ENCODE assay signal across 1 cellular context in genomic region chr7:138527746-138528223, GRCh38.
A peak's percentile ranks its signal among the peaks of the same experiment; 100 is the strongest.
TF ChIP-seq lines count a peak whose summit lies in the region.

No MANE protein-coding gene starts in this region.

TF ChIP-seq in HEK293, 187 proteins besides CTCF, POLR2A, EP300 and RAD21 (continued from another document):
- TF ChIP-seq ZNF148 (tag by site-specific recombination; IDR thresholded peaks at IDR 0.05; ENCODE audit: borderline replicate concordance) (0 out of 2 replicates have a peak, but pooled peaks have one; percentile 63), ZNF692 (tag by site-specific recombination; IDR thresholded peaks at IDR 0.05) (no peak), ZNF580 (tag by site-specific recombination; IDR thresholded peaks at IDR 0.05) (no peak), ZSCAN30 (tag by site-specific recombination; IDR thresholded peaks at IDR 0.05) (0 out of 2 replicates have a peak, but pooled peaks have one; percentile 24), ZNF626 (tag by site-specific recombination; IDR thresholded peaks at IDR 0.05) (peak; percentile 98), ZNF266 (tag by site-specific recombination; IDR thresholded peaks at IDR 0.05; ENCODE audit: low read depth) (no peak), ZNF843 (tag by site-specific recombination; IDR thresholded peaks at IDR 0.05) (no peak), ZNF433 (tag by site-specific recombination; IDR thresholded peaks at IDR 0.05; ENCODE audit: low read depth) (no peak), ZNF221 (tag by site-specific recombination; IDR thresholded peaks at IDR 0.05; ENCODE audit: borderline replicate concordance) (no peak), ZNF660 (tag by site-specific recombination; IDR thresholded peaks at IDR 0.05) (no peak), ZBTB26 (tag by site-specific recombination; optimal IDR thresholded peaks at IDR 0.05) (no peak), REST (tag by site-specific recombination; IDR thresholded peaks at IDR 0.05) (no peak), ZNF157 (tag by site-specific recombination; IDR thresholded peaks at IDR 0.05) (no peak), ZEB2 (tag by site-specific recombination; IDR thresholded peaks at IDR 0.05) (no peak), OVOL3 (tag by site-specific recombination; IDR thresholded peaks at IDR 0.05) (no peak)
